ENCODE assay signal across 8 cellular contexts in the genomic region with DNA sequence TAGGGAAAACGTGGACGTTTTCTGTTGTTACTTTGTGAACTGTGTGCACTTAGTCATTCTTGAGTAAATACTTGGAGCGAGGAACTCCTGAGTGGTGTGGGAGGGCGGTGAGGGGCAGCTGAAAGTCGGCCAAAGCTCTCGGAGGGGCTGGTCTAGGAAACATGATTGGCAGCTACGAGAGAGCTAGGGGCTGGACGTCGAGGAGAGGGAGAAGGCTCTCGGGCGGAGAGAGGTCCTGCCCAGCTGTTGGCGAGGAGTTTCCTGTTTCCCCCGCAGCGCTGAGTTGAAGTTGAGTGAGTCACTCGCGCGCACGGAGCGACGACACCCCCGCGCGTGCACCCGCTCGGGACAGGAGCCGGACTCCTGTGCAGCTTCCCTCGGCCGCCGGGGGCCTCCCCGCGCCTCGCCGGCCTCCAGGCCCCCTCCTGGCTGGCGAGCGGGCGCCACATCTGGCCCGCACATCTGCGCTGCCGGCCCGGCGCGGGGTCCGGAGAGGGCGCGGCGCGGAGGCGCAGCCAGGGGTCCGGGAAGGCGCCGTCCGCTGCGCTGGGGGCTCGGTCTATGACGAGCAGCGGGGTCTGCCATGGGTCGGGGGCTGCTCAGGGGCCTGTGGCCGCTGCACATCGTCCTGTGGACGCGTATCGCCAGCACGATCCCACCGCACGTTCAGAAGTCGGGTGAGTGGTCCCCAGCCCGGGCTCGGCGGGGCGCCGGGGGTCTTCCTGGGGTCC. TPM values are rescaled to one million over a fixed set of nuclear protein-coding genes. Genes with fewer than 3 reads are reported as not detected.
DNase-seq lines count a peak whose midpoint lies in the region; ATAC-seq, FAIRE-seq and TF ChIP-seq lines count a peak whose summit lies in the region.

A gene (plus strand): TSS at position 301 of the 731 bp plus-strand sequence. CDS start 283 bp downstream, at position 584.

- H3K27me3 ChIP-seq in bronchial epithelial cell (ENCODE audit: control insufficient read depth, insufficient read depth, low read length) (no peaks in the 10 kb centered on the region), spleen (replicated peaks in 1 of 7) (no peaks in the 10 kb centered on the region)

- CTCF ChIA-PET in WTC11 (lab: Charles Lee), result interaction anchor here (0.6 to 1.1 kb wide), 8 partner anchors 23 to 150 kb away, joined by 3 to 5 read pairs (median 3); no protein-coding TSS in a partner anchor

- peaks cover 4% of the 10 kb centered on the region; the same call in 1 of the 2 replicates for H3K36me3 Mint-ChIP-seq in WTC11
- no peaks in the 10 kb centered on the region for H3K36me3 Mint-ChIP-seq in immature natural killer cell

- H3K9me3 Mint-ChIP-seq in WTC11, result 0 out of 2 replicates have a peak, but pooled peaks cover 5% of the 10 kb centered on the region
- no peaks in the 10 kb centered on the region for H3K9me3 Mint-ChIP-seq in immature natural killer cell

- H3K4me1 Mint-ChIP-seq in WTC11 (peaks cover 54% of the 10 kb centered on the region), immature natural killer cell (peaks cover 65 to 74% of the 10 kb centered on the region in 2 donors)

- H3K4me3 ChIP-seq in bronchial epithelial cell (ENCODE audit: low read depth, low read length) (peak within 1 kb of the TSS; percentile 92), spleen (peak within 1 kb of the TSS; percentile 56 to 88 (median 71))

- peak within 1 kb of the TSS; percentile 86 for H3K4me3 Mint-ChIP-seq in WTC11
- peak within 1 kb of the TSS; percentile 97 to 99 (median 98) for H3K4me3 Mint-ChIP-seq in immature natural killer cell

- no peak for TF ChIP-seq CTCF in GM13976 (IDR thresholded peaks at IDR 0.05; ENCODE audit: borderline replicate concordance, control extremely low read depth, extremely low read depth, insufficient read depth, missing control alignments)
- TF ChIP-seq CTCF in WTC11 (IDR thresholded peaks at IDR 0.05), result no peak
- peak; percentile 32 for TF ChIP-seq CTCF in bronchial epithelial cell (IDR thresholded peaks at IDR 0.05; ENCODE audit: insufficient read depth, low read length, severe bottlenecking)
- peak in 7 of 11 experiments; percentile 29 to 58 (median 35) for TF ChIP-seq CTCF in spleen (IDR thresholded peaks at IDR 0.05 in 8 of 11, conservative IDR thresholded peaks at IDR 0.05 in 3 of 11)

- no peak for FAIRE-seq in bronchial epithelial cell (lab: Jason Lieb, UNC)

- H3K27ac Mint-ChIP-seq in WTC11, result peak within 1 kb of the TSS; percentile 91
- peak within 1 kb of the TSS; percentile 84 to 98 (median 97) for H3K27ac Mint-ChIP-seq in immature natural killer cell

- intact Hi-C loops in spleen (cut with DNase I; ENCODE audit: low total_unique reads), result no loop called here

- H3K36me3 ChIP-seq in bronchial epithelial cell (ENCODE audit: control insufficient read depth, insufficient read depth, low read length), result no peaks in the 10 kb centered on the region
- no peaks in the 10 kb centered on the region for H3K36me3 ChIP-seq in spleen

- in situ Hi-C loops in GM13976 (cut with MboI; ENCODE audit: low sequenced_read_pairs, unreplicated experiment), result no loop called here

- no peaks in the 10 kb centered on the region for H3K9me3 ChIP-seq in spleen

- H3K27me3 Mint-ChIP-seq in WTC11 (ENCODE audit: low read depth) (peaks cover 12% of the 10 kb centered on the region), immature natural killer cell (ENCODE audit: low read depth in 3 of 3) (peaks cover 4 to 21% (median 5%) of the 10 kb centered on the region in 3 donors)

- H3K27ac ChIP-seq in spleen, result peak within 1 kb of the TSS; percentile 97 to 100 (median 100)

- H3K4me1 ChIP-seq in spleen, result peaks cover 44 to 86% (median 63%) of the 10 kb centered on the region in 6 donors

- ATAC-seq in HG02642 (IDR thresholded peaks at IDR 0.05; ENCODE audit: poor library complexity, unreplicated experiment) (peak; percentile 87), WTC11 (peak; percentile 89)

- WGBS in spleen, 5 donors, result 0 to 1% (median 0%) methylated on average over 32 to 71 of the region's 71 CpGs

- peak; percentile 68 for DNase-seq in GM13976 (ENCODE audit: low spot score)
- peak; percentile 80 for DNase-seq in NCI-H146 (lab: John Stamatoyannopoulos, UW)
- peak; percentile 74 for DNase-seq in WTC11 (ENCODE audit: low spot score)
- peak; percentile 97 for DNase-seq in bronchial epithelial cell (ENCODE audit: low read depth)
- peak; percentile 85 to 87 (median 87) for DNase-seq in immature natural killer cell
- DNase-seq in spleen, result peak; percentile 99
- DNase-seq in NCI-H1436 treated with DMSO at 0.1 percent for 48 hours (lab: John Stamatoyannopoulos, UW), result no peak

- peak; percentile 70 to 96 (median 86) for TF ChIP-seq POLR2A in spleen (IDR thresholded peaks at IDR 0.05)

- POLR2A ChIA-PET in WTC11 (lab: Charles Lee), result no interaction called here

TF ChIP-seq in WTC11, 78 proteins besides CTCF, POLR2A, EP300 and RAD21 (continues in another document):
- TF ChIP-seq, protein P1, sequence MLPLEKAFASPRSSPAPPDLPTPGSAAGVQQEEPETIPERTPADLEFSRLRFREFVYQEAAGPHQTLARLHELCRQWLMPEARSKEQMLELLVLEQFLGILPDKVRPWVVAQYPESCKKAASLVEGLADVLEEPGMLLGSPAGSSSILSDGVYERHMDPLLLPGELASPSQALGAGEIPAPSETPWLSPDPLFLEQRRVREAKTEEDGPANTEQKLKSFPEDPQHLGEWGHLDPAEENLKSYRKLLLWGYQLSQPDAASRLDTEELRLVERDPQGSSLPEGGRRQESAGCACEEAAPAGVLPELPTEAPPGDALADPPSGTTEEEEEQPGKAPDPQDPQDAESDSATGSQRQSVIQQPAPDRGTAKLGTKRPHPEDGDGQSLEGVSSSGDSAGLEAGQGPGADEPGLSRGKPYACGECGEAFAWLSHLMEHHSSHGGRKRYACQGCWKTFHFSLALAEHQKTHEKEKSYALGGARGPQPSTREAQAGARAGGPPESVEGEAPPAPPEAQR (CRISPR knock-in tag; IDR thresholded peaks at IDR 0.05), result no peak
- TF ChIP-seq, protein P2, sequence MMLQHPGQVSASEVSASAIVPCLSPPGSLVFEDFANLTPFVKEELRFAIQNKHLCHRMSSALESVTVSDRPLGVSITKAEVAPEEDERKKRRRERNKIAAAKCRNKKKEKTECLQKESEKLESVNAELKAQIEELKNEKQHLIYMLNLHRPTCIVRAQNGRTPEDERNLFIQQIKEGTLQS (CRISPR knock-in tag; conservative IDR thresholded peaks at IDR 0.05), result no peak
- TF ChIP-seq ATF1 (CRISPR knock-in tag; IDR thresholded peaks at IDR 0.05) (0 out of 2 replicates have a peak, but pooled peaks have one; percentile 24), ZNF423 (CRISPR knock-in tag; IDR thresholded peaks at IDR 0.05) (peak; percentile 60; the same call in 1 of the 2 replicates), NFE2L1 (CRISPR knock-in tag; IDR thresholded peaks at IDR 0.05) (peak; percentile 50; the same call in 1 of the 2 replicates), GRHL2 (CRISPR knock-in tag; IDR thresholded peaks at IDR 0.05; ENCODE audit: insufficient replicate concordance, severe bottlenecking) (no peak), KAT7 (CRISPR knock-in tag; IDR thresholded peaks at IDR 0.05; ENCODE audit: borderline replicate concordance) (peak; percentile 94; the same call in 1 of the 2 replicates), NR3C1 (CRISPR knock-in tag; conservative IDR thresholded peaks at IDR 0.05; ENCODE audit: low read depth) (no peak), ETV6 (CRISPR knock-in tag; IDR thresholded peaks at IDR 0.05) (peak; percentile 29; the same call in 1 of the 2 replicates), ZBTB21 (CRISPR knock-in tag; IDR thresholded peaks at IDR 0.05; ENCODE audit: borderline replicate concordance) (no peak), RELA (CRISPR knock-in tag; IDR thresholded peaks at IDR 0.05; ENCODE audit: borderline replicate concordance) (peak; percentile 46; the same call in 1 of the 2 replicates), FOXK1 (CRISPR knock-in tag; IDR thresholded peaks at IDR 0.05) (peak; percentile 62; the same call in 1 of the 2 replicates)
- TF ChIP-seq, protein P3, sequence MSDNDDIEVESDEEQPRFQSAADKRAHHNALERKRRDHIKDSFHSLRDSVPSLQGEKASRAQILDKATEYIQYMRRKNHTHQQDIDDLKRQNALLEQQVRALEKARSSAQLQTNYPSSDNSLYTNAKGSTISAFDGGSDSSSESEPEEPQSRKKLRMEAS (CRISPR knock-in tag; IDR thresholded peaks at IDR 0.05), result 0 out of 2 replicates have a peak, but pooled peaks have one; percentile 9
- TF ChIP-seq, protein P4, sequence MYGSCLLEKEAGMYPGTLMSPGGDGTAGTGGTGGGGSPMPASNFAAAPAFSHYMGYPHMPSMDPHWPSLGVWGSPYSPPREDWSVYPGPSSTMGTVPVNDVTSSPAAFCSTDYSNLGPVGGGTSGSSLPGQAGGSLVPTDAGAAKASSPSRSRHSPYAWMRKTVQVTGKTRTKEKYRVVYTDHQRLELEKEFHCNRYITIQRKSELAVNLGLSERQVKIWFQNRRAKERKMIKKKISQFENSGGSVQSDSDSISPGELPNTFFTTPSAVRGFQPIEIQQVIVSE (CRISPR knock-in tag; IDR thresholded peaks at IDR 0.05; ENCODE audit: borderline replicate concordance), result no peak

RNA-seq across cellular contexts. Expression of the gene that starts here (rescaled TPM):
- total RNA-seq in WTC11 (2021), result 6.7 to 9.6 TPM (median 7.7 TPM) in 3 replicates
- 16.0 and 25.5 TPM in 2 replicates for total RNA-seq in bronchial epithelial cell
- polyA plus RNA-seq in immature natural killer cell, result 100 to 1,000 TPM in 1 of 3 donors, 10 to 100 TPM in 2; 36.8 to 101 (median 43.6) TPM
- 100 to 1,000 TPM; 163 to 322 (median 277) TPM for total RNA-seq in spleen
- polyA plus RNA-seq in spleen, result 10 to 100 TPM; 18.2 to 45.6 (median 33.7) TPM

Comparison
In these comparisons a context has a peak if more than half of its experiments do, and no peak if none do; other contexts are left out.
1. CTCF ChIP-seq: peak in bronchial epithelial cell (single experiment) and spleen (7 of 11); none in GM13976 (single experiment) and WTC11 (single experiment).